ENCODE assay signal across 8 cellular contexts in genomic region chr1:156689035-156689959, GRCh38. TPM values are rescaled to one million over a fixed set of nuclear protein-coding genes. Genes with fewer than 3 reads are reported as not detected.
A peak's percentile ranks its signal among the peaks of the same experiment; 100 is the strongest.
DNase-seq lines count a peak whose midpoint lies in the region; ATAC-seq and TF ChIP-seq lines count a peak whose summit lies in the region.

No MANE protein-coding gene starts in this region.

- H3K4me3 Mint-ChIP-seq in activated naive CD4-positive, alpha-beta T cell treated with anti-CD3 and anti-CD28 coated beads, Interleukin-2, amount 10 ng/mL, durations not matched to agents 7 days and 5 days: no peak overlapping the region

- peaks cover 81% of the 10 kb centered on the region for H3K27me3 Mint-ChIP-seq in activated naive CD4-positive, alpha-beta T cell treated with anti-CD3 and anti-CD28 coated beads, Interleukin-2, amount 10 ng/mL, durations not matched to agents 7 days and 5 days

- CTCF ChIA-PET in activated naive CD4-positive, alpha-beta T cell treated with anti-CD3 and anti-CD28 coated beads, Interleukin-2, amount 10 ng/mL, durations not matched to agents 7 days and 5 days (lab: Charles Lee): interaction anchor here (0.6 to 11.3 kb wide), 49 partner anchors 10 to 466 kb away, joined by 3 to 237 read pairs (median 4); partner anchors contain the start of genes CRABP2, HDGF, INSRR and ISG20L2

- no peaks in the 10 kb centered on the region for H3K36me3 Mint-ChIP-seq in activated naive CD4-positive, alpha-beta T cell treated with anti-CD3 and anti-CD28 coated beads, Interleukin-2, amount 10 ng/mL, durations not matched to agents 7 days and 5 days

- DNase-seq in AG09319 (ENCODE audit: extremely low read depth, low read depth) (no peak), NCI-H1105 (lab: John Stamatoyannopoulos, UW) (peak; percentile 70), SKM-1 treated with dmso at 0.1 percent for 144 hours (lab: John Stamatoyannopoulos, UW; ENCODE audit: unreplicated experiment) (peak; percentile 94), head of caudate nucleus (peak; percentile 54 to 89 (median 76)), posterior cingulate gyrus (peak; percentile 41 to 95 (median 74)), ureter (ENCODE audit: low spot score) (peak; percentile 84)
- DNase-seq in activated naive CD4-positive, alpha-beta T cell treated with anti-CD3 and anti-CD28 coated beads, Interleukin-2, amount 10 ng/mL, durations not matched to agents 7 days and 5 days: peak; percentile 84

- H3K27ac Mint-ChIP-seq in activated naive CD4-positive, alpha-beta T cell treated with anti-CD3 and anti-CD28 coated beads, Interleukin-2, amount 10 ng/mL, durations not matched to agents 7 days and 5 days: no peak overlapping the region

- peak; percentile 94 for TF ChIP-seq CTCF in AG09319 (IDR thresholded peaks at IDR 0.05; ENCODE audit: low read depth, low read length)

- H3K4me1 Mint-ChIP-seq in activated naive CD4-positive, alpha-beta T cell treated with anti-CD3 and anti-CD28 coated beads, Interleukin-2, amount 10 ng/mL, durations not matched to agents 7 days and 5 days: peaks cover 34% of the 10 kb centered on the region

- ATAC-seq in GM19438 (IDR thresholded peaks at IDR 0.05; ENCODE audit: low read depth, unreplicated experiment): peak; percentile 74

- intact Hi-C loops in head of caudate nucleus (cut with DNase I): loop anchor here (5.0 kb wide), 1 partner anchor 38 kb away; the partner anchor contains the start of genes ISG20L2 and METTL25B
- intact Hi-C loops in posterior cingulate gyrus (cut with DNase I): loop anchor here (1.0 kb wide), 1 partner anchor 37 kb away; no protein-coding TSS in a partner anchor

- no peaks in the 10 kb centered on the region for H3K9me3 Mint-ChIP-seq in activated naive CD4-positive, alpha-beta T cell treated with anti-CD3 and anti-CD28 coated beads, Interleukin-2, amount 10 ng/mL, durations not matched to agents 7 days and 5 days

RNA-seq across cellular contexts. Expression of gene NES, which starts 12.1 kb away (rescaled TPM):
- 42.4 TPM for total RNA-seq in ureter

RNA-seq across cellular contexts. Expression of gene CRABP2, which starts 16.1 kb away (rescaled TPM):
- total RNA-seq in ureter: 229 TPM

RNA-seq across cellular contexts. Expression of gene METTL25B, which starts 39.0 kb away (rescaled TPM):
- 49.5 TPM for total RNA-seq in ureter

RNA-seq across cellular contexts. Expression of gene ISG20L2, which starts 39.3 kb away (rescaled TPM):
- total RNA-seq in ureter: 42.7 TPM

RNA-seq across cellular contexts. Expression of gene BCAN, which starts 47.4 kb away (rescaled TPM):
- 1.1 TPM for total RNA-seq in ureter
